1 cellular context compared by ENCODE assay signal in the genomic region with DNA sequence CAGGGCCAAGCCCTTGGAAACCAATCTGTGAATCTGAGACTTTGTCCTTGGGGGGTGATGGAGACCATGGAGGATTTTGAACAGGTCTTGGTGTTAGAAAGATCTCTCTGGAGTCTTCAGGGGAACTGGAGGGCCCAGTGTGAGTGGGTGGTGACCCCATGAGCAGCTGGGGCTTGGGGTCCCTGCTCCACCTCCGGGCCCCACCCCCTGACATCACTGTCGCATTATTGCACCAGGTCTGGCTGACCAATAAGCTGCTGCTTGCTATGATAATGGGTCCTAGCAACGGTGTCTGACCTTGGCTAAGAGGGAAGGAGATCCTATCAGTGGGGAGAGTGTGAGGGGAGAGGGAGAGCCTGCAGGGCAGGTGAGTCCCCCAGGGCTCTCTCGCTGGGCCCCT.
TF ChIP-seq lines count a peak whose summit lies in the region.

A gene with protein sequence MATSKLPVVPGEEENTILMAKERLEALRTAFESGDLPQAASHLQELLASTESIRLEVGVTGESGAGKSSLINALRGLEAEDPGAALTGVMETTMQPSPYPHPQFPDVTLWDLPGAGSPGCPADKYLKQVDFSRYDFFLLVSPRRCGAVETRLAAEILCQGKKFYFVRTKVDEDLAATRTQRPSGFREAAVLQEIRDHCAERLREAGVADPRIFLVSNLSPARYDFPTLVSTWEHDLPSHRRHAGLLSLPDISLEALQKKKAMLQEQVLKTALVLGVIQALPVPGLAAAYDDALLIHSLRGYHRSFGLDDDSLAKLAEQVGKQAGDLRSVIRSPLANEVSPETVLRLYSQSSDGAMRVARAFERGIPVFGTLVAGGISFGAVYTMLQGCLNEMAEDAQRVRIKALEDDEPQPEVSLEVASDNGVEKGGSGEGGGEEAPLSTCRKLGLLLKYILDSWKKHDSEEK (plus strand): TSS at position 301 of the 400 bp plus-strand sequence. CDS start 2,483 bp downstream, outside the sequence.

TF ChIP-seq in K562, 482 proteins besides CTCF, POLR2A, EP300 and RAD21 (continued from another document):
- TF ChIP-seq ZNF740 (CRISPR knock-in tag; IDR thresholded peaks at IDR 0.05): no peak
- no peak for TF ChIP-seq ZNF740 (tag; IDR thresholded peaks at IDR 0.05)
- TF ChIP-seq SIN3A (IDR thresholded peaks at IDR 0.05; ENCODE audit: borderline replicate concordance in 2 of 2, control insufficient read depth in 1 of 2, low read depth in 2 of 2, low read length in 2 of 2): no peak
- peak in 1 of 2 experiments; percentile 45; a peak in 1 of 4 replicates for TF ChIP-seq RCOR1 (IDR thresholded peaks at IDR 0.05; ENCODE audit: borderline replicate concordance in 1 of 2, low read depth in 2 of 2, low read length in 2 of 2)
- no peak for TF ChIP-seq ASH1L (IDR thresholded peaks at IDR 0.05; ENCODE audit: borderline replicate concordance, low read depth, partially characterized antibody)
- 0 out of 2 replicates have a peak, but pooled peaks have one; percentile 32 for TF ChIP-seq ESRRA (IDR thresholded peaks at IDR 0.05; ENCODE audit: borderline replicate concordance, low read depth)
- no peak for TF ChIP-seq MTF1 (CRISPR knock-in tag; IDR thresholded peaks at IDR 0.05; ENCODE audit: borderline replicate concordance)
- no peak for TF ChIP-seq MEF2A (IDR thresholded peaks at IDR 0.05; ENCODE audit: control insufficient read depth, low read depth, low read length)
TF ChIP-seq in K562: peak in this region for 2.
